ENCODE assay signal across 8 cellular contexts in the genomic region with DNA sequence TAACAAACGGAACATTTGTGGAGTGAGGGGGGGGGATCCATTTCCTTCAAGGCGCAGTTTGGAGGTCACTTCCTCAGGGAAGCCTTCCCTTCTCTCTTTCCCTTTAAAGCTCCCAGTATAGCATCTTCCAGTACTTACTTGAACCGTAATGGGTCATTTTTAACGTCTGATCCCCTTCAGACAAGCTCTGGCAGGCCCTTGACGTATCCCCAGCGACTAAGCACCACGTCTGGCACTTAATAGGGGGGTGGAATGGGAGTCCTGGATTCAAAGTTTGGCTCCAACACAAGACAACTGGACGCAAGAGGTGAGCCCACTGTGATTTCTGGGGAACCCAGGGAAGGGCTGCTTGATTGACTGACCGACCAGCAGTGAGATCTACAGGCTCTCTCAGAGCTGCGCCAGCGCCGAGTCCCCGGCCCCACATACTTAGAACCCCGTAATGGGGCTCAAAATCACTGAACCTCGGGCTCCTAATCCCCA. TPM values are rescaled to one million over a fixed set of nuclear protein-coding genes. Genes with fewer than 3 reads are reported as not detected.
DNase-seq lines count a peak whose midpoint lies in the region; ATAC-seq, FAIRE-seq and TF ChIP-seq lines count a peak whose summit lies in the region.

No MANE protein-coding gene starts in this region.

- peak overlapping the region; percentile 83 for H3K4me3 ChIP-seq in iPS-18c (ENCODE audit: insufficient read depth, low read depth, low read length)
- peak overlapping the region; percentile 81 to 84 for H3K4me3 ChIP-seq in small intestine (ENCODE audit: low read depth in 1 of 2, low read length in 2 of 2)

- peak overlapping the region; percentile 82 to 95 for H3K27ac ChIP-seq in small intestine (ENCODE audit: low read depth in 1 of 2, low read length in 1 of 2)

- peak; percentile 29 for DNase-seq in DMS79 (lab: John Stamatoyannopoulos, UW)
- peak; percentile 51 for DNase-seq in NCI-H1092 (lab: John Stamatoyannopoulos, UW)
- DNase-seq in small intestine = peak; percentile 40
- DNase-seq in GOT3 (lab: John Stamatoyannopoulos, UW) = no peak
- DNase-seq in amniotic stem cell (lab: John Stamatoyannopoulos, UW) = no peak

- no peaks in the 10 kb centered on the region for H3K9me3 ChIP-seq in iPS-18c (ENCODE audit: control insufficient read depth, insufficient read depth, low read length)
- no peaks in the 10 kb centered on the region for H3K9me3 ChIP-seq in small intestine (ENCODE audit: control insufficient read depth, low read depth)

- no peak for TF ChIP-seq CTCF in brain (conservative IDR thresholded peaks at IDR 0.05)

- H3K4me1 Mint-ChIP-seq in brain = peaks cover 62% of the 10 kb centered on the region

- H3K4me3 Mint-ChIP-seq in brain = peak overlapping the region; percentile 94 to 100 (median 98)

- peaks cover 0 to 2% of the 10 kb centered on the region in 2 donors for H3K36me3 ChIP-seq in small intestine (ENCODE audit: control insufficient read depth in 2 of 2, insufficient read depth in 2 of 2, low read length in 2 of 2)

- ATAC-seq in GM21723 (IDR thresholded peaks at IDR 0.05; ENCODE audit: unreplicated experiment) = peak; percentile 12

- H3K27me3 Mint-ChIP-seq in brain = peaks cover 8% of the 10 kb centered on the region

- H3K27ac Mint-ChIP-seq in brain = peak overlapping the region; percentile 95 to 98 (median 97)

- H3K4me1 ChIP-seq in small intestine (ENCODE audit: control insufficient read depth in 2 of 2, insufficient read depth in 1 of 2, low read depth in 1 of 2, low read length in 1 of 2) = peaks cover 0 to 15% of the 10 kb centered on the region in 2 donors

- H3K27me3 ChIP-seq in small intestine (ENCODE audit: control insufficient read depth in 2 of 2, insufficient read depth in 2 of 2, low read length in 2 of 2) = no peaks in the 10 kb centered on the region

- H3K9me3 Mint-ChIP-seq in brain = no peaks in the 10 kb centered on the region

- FAIRE-seq in small intestine (lab: Jason Lieb, UNC) = no peak

- peaks cover 35% of the 10 kb centered on the region for H3K36me3 Mint-ChIP-seq in brain

- 0 to 1% (median 0%) methylated on average over 15 of the region's 15 CpGs for WGBS in small intestine, 3 donors

RNA-seq across cellular contexts. Expression of gene YARS1, which starts 0.4 kb away (rescaled TPM):
- polyA plus RNA-seq in brain (ENCODE audit: insufficient read depth, low read depth, low replicate concordance) (150 TPM), small intestine (10 to 100 TPM; 39.4 to 79.9 (median 66.2) TPM)

RNA-seq across cellular contexts. Expression of gene S100PBP, which starts 0.7 kb away (rescaled TPM):
- polyA plus RNA-seq in brain (ENCODE audit: insufficient read depth, low read depth, low replicate concordance) = 22.8 TPM
- 1 to 10 TPM; 4.3 to 7.4 (median 7.1) TPM for polyA plus RNA-seq in small intestine

RNA-seq across cellular contexts. Expression of gene FNDC5, which starts 54.0 kb away (rescaled TPM):
- polyA plus RNA-seq in brain (ENCODE audit: insufficient read depth, low read depth, low replicate concordance) = 20.8 TPM
- 1 to 10 TPM in 2 of 3 donors, not detected in 1; 1.1 to 1.2 TPM for polyA plus RNA-seq in small intestine

Comparison
In these comparisons a context has a peak if more than half of its experiments do, and no peak if none do; other contexts are left out.
1. DNase-seq: peak in DMS79 (single experiment), NCI-H1092 (single experiment) and small intestine (single experiment); none in GOT3 (single experiment) and amniotic stem cell (single experiment).